8 cellular contexts compared by ENCODE assay signal in the genomic region with DNA sequence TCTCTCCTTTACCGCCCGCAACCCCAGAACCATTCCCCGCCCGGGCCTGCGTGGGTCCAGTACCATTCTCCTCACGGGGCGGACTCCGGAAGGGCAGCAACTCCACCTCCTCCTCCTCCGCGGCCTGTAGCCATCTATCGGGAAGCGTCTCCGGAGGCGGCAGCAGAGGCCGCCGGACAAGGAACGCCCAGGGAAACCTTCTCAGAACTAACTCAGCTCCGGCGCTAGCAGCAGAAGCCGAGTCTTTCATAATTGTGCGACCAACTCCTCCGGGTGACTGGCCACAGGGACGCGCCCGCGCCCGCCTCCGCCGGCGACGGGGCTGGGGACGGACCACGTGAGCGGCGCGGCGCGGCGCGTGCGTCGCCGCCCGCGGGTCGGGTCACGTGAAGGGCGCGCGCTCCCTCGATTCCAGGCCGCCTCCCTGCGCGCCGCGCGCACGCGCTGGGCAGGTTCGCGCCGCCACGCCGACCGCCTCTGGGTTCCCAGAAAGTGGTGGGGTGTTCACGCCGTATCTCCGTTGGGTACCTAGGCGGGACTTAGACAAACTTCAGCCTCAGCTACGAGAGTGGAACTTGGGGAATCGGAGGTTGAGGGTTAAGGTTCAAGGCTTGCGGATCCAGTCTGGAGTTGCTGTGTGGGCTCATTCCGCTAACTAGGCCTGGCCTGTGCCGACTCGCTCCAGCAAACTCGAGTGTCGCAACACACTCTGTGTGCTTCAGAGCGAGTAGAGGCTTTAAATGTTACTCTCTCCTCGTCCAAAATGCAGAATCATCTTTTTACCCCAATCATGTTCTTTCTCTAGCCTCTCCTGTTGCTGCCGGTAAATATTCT.
DNase-seq lines count a peak whose midpoint lies in the region; ATAC-seq and TF ChIP-seq lines count a peak whose summit lies in the region.

Gene TRPM7 (minus strand): TSS at position 330 of the 834 bp plus-strand sequence. CDS start 264 bp downstream, at position 66.

- peak within 1 kb of the TSS; percentile 87 for H3K27ac ChIP-seq in caudate nucleus (ENCODE audit: low read depth, low read length)

- DNase-seq in AG04449 (ENCODE audit: low read depth, low spot score) (no peak), NCI-H345 (lab: John Stamatoyannopoulos, UW) (peak; percentile 83), caudate nucleus (lab: John Stamatoyannopoulos, UW) (peak in 60 of 61 donors; percentile 31 to 96 (median 80)), iris pigment epithelial cell (ENCODE audit: low read depth) (peak; percentile 85)
- peak; percentile 73 to 83 (median 78) for DNase-seq in activated CD4-positive, CD25-positive, alpha-beta regulatory T cell (lab: John Stamatoyannopoulos, UW)
- peak; percentile 86 for DNase-seq in stimulated activated CD4-positive, alpha-beta T cell treated with anti-CD3 and anti-CD28 coated beads, Interleukin-12 subunit alpha, Interleukin-12 subunit beta, amount 100 ng/mL, for 4 hours

- peak; percentile 15 for TF ChIP-seq CTCF in AG04449 (IDR thresholded peaks at IDR 0.05; ENCODE audit: insufficient read depth, low read length, missing control alignments)

- POLR2A ChIA-PET in AG04449 (lab: Yijun Ruan, JAX), result interaction anchor here (0.6 to 0.8 kb wide), 3 partner anchors 10 to 78 kb away, joined by 3 read pairs; no protein-coding TSS in a partner anchor

- peak; percentile 67 for ATAC-seq in GM18873 (IDR thresholded peaks at IDR 0.05; ENCODE audit: low FRiP score, unreplicated experiment)
- peak; percentile 80 for ATAC-seq in HG03135 (IDR thresholded peaks at IDR 0.05; ENCODE audit: unreplicated experiment)

- CTCF ChIA-PET in AG04449 (lab: Yijun Ruan, JAX), result interaction anchor here (1.4 to 3.2 kb wide), 2 partner anchors 11 to 198 kb away, joined by 5 to 16 read pairs; no protein-coding TSS in a partner anchor

- peak within 1 kb of the TSS; percentile 94 for H3K4me3 ChIP-seq in AG04449 (ENCODE audit: low read depth, low read length)
